8 cellular contexts compared by ENCODE assay signal in genomic region chr6:154276810-154277577, GRCh38.
DNase-seq lines count a peak whose midpoint lies in the region; ATAC-seq, FAIRE-seq and TF ChIP-seq lines count a peak whose summit lies in the region.

No MANE protein-coding gene starts in this region.

- peak; percentile 10 to 71 for DNase-seq in NCI-H526 (lab: John Stamatoyannopoulos, UW)
- DNase-seq in astrocyte of the hippocampus (ENCODE audit: low read depth, low spot score) = peak; percentile 48
- DNase-seq in left lung = no peak
- DNase-seq in urothelium cell line (ENCODE audit: low spot score) = peak; percentile 44
- no peak for DNase-seq in ecto neural progenitor cell (ENCODE audit: low spot score)

- H3K27me3 ChIP-seq in BLaER1 (no peaks in the 10 kb centered on the region), left lung (no peaks in the 10 kb centered on the region)

- no peak for FAIRE-seq in urothelium cell line (lab: Jason Lieb, UNC)

- ATAC-seq in GM18517 (IDR thresholded peaks at IDR 0.05; ENCODE audit: unreplicated experiment) = peak; percentile 78
- ATAC-seq in HG03135 (IDR thresholded peaks at IDR 0.05; ENCODE audit: unreplicated experiment) = peak; percentile 69
- ATAC-seq in left lung = peak; percentile 89

- H3K4me1 ChIP-seq in BLaER1 (peaks cover 21% of the 10 kb centered on the region), left lung (peaks cover 0 to 16% of the 10 kb centered on the region in 2 donors)

- H3K4me2 ChIP-seq in BLaER1 = peak overlapping the region; percentile 42

- H3K36me3 ChIP-seq in BLaER1 (no peaks in the 10 kb centered on the region), left lung (no peaks in the 10 kb centered on the region)

- H3K4me3 ChIP-seq in BLaER1 (no peak overlapping the region), left lung (no peak overlapping the region)

- peak; percentile 52 to 56 for TF ChIP-seq CTCF in left lung (IDR thresholded peaks at IDR 0.05)

- H3K27ac ChIP-seq in BLaER1 (no peak overlapping the region), left lung (no peak overlapping the region)

- H3K9ac ChIP-seq in BLaER1 = no peak overlapping the region

- no peaks in the 10 kb centered on the region for H4K20me1 ChIP-seq in BLaER1

- H3K9me3 ChIP-seq in BLaER1 = no peaks in the 10 kb centered on the region
- H3K9me3 ChIP-seq in left lung = no peaks in the 10 kb centered on the region

- intact Hi-C loops in left lung (cut with DNase I) = loop anchor here in 1 of 2 donors (5.0 kb wide), 1 partner anchor 120 kb away; no protein-coding TSS in a partner anchor

Comparison
In these comparisons a context has a peak if more than half of its experiments do, and no peak if none do; other contexts are left out.
1. DNase-seq: peak in NCI-H526 (2 of 2), astrocyte of the hippocampus (single experiment) and urothelium cell line (single experiment); none in left lung (0 of 2) and ecto neural progenitor cell (single experiment).
2. Peak in every context shown above with its lines, with median percentiles within 50 percentile points of each other: ATAC-seq.